In genomic region chr1:227953022-227953412, GRCh38 we compare ENCODE assay signal across 1 cellular context.
TF ChIP-seq lines count a peak whose summit lies in the region.

No MANE protein-coding gene starts in this region.

TF ChIP-seq in K562, 482 proteins besides CTCF, POLR2A, EP300 and RAD21:
- TF ChIP-seq ZNF134 (CRISPR knock-in tag; conservative IDR thresholded peaks at IDR 0.05) (no peak), THRB (CRISPR knock-in tag; conservative IDR thresholded peaks at IDR 0.05) (0 out of 2 replicates have a peak, but pooled peaks have one; percentile 46), OTX1 (CRISPR knock-in tag; IDR thresholded peaks at IDR 0.05) (0 out of 2 replicates have a peak, but pooled peaks have one; percentile 11), CBFA2T3 (IDR thresholded peaks at IDR 0.05) (no peak), FOXP1 (CRISPR knock-in tag; IDR thresholded peaks at IDR 0.05) (no peak), PML (IDR thresholded peaks at IDR 0.05; ENCODE audit: low read length) (no peak), HBP1 (CRISPR knock-in tag; IDR thresholded peaks at IDR 0.05) (0 out of 2 replicates have a peak, but pooled peaks have one; percentile 14), MCM7 (IDR thresholded peaks at IDR 0.05) (peak in 1 of 2 experiments; percentile 70; a peak in 1 of 4 replicates), HDAC6 (IDR thresholded peaks at IDR 0.05; ENCODE audit: low read depth, low read length) (no peak), MLX (CRISPR knock-in tag; conservative IDR thresholded peaks at IDR 0.05) (no peak)
